Comparison of ENCODE assay signal across 1 cellular context in genomic region chr12:47860279-47860841, GRCh38.
TF ChIP-seq lines count a peak whose summit lies in the region.

No MANE protein-coding gene starts in this region.

TF ChIP-seq in H1, 55 proteins besides CTCF, POLR2A, EP300 and RAD21 (continued from another document):
- TF ChIP-seq SP1 (IDR thresholded peaks at IDR 0.05; ENCODE audit: low read depth, low read length) (no peak), SIRT6 (IDR thresholded peaks at IDR 0.05; ENCODE audit: low read length) (no peak), CTBP2 (IDR thresholded peaks at IDR 0.05; ENCODE audit: borderline replicate concordance, insufficient read depth, insufficient read length, low read length) (no peak), ATF3 (IDR thresholded peaks at IDR 0.05; ENCODE audit: insufficient read depth, low read depth, low read length) (no peak), RBBP5 (IDR thresholded peaks at IDR 0.05; ENCODE audit: borderline replicate concordance, low read depth, low read length) (no peak), YY1 (IDR thresholded peaks at IDR 0.05; ENCODE audit: low read depth, low read length) (no peak)
